Comparison of ENCODE assay signal across 1 cellular context in the genomic region with DNA sequence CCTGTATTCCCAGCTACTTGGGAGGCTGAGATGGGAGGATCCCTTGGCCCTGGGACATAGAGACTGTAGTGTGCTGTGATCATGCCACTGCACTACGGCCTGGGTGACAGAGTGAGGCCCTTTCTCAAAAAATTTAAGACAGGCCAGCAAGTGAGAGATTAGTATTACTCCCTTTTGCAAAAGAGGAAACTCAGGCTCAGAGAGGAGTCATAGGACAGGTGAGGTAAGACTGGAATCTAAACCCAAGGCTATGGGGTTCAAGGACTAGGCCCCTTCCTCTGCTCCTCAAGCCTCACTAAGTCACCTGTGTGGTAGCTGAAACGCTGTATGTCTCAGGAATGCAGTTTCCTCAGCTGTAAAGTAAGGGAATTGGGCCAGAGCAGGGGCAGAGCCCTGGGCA.
TF ChIP-seq lines count a peak whose summit lies in the region.

No MANE protein-coding gene starts in this region.

TF ChIP-seq in SK-N-SH, 30 proteins besides CTCF, POLR2A, EP300 and RAD21 (continued from another document):
- TF ChIP-seq, protein P1, sequence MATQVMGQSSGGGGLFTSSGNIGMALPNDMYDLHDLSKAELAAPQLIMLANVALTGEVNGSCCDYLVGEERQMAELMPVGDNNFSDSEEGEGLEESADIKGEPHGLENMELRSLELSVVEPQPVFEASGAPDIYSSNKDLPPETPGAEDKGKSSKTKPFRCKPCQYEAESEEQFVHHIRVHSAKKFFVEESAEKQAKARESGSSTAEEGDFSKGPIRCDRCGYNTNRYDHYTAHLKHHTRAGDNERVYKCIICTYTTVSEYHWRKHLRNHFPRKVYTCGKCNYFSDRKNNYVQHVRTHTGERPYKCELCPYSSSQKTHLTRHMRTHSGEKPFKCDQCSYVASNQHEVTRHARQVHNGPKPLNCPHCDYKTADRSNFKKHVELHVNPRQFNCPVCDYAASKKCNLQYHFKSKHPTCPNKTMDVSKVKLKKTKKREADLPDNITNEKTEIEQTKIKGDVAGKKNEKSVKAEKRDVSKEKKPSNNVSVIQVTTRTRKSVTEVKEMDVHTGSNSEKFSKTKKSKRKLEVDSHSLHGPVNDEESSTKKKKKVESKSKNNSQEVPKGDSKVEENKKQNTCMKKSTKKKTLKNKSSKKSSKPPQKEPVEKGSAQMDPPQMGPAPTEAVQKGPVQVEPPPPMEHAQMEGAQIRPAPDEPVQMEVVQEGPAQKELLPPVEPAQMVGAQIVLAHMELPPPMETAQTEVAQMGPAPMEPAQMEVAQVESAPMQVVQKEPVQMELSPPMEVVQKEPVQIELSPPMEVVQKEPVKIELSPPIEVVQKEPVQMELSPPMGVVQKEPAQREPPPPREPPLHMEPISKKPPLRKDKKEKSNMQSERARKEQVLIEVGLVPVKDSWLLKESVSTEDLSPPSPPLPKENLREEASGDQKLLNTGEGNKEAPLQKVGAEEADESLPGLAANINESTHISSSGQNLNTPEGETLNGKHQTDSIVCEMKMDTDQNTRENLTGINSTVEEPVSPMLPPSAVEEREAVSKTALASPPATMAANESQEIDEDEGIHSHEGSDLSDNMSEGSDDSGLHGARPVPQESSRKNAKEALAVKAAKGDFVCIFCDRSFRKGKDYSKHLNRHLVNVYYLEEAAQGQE (IDR thresholded peaks at IDR 0.05; ENCODE audit: low read depth, low read length), result no peak
- TF ChIP-seq, protein P2, sequence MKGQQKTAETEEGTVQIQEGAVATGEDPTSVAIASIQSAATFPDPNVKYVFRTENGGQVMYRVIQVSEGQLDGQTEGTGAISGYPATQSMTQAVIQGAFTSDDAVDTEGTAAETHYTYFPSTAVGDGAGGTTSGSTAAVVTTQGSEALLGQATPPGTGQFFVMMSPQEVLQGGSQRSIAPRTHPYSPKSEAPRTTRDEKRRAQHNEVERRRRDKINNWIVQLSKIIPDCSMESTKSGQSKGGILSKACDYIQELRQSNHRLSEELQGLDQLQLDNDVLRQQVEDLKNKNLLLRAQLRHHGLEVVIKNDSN (IDR thresholded peaks at IDR 0.05; ENCODE audit: borderline replicate concordance, low read depth), result no peak
- no peak for TF ChIP-seq RXRA (IDR thresholded peaks at IDR 0.05; ENCODE audit: borderline replicate concordance, low read depth)
- TF ChIP-seq GATA2 (CRISPR knock-in tag; IDR thresholded peaks at IDR 0.05), result no peak
- TF ChIP-seq TCF12 (IDR thresholded peaks at IDR 0.05), result no peak
- no peak for TF ChIP-seq TEAD4 (IDR thresholded peaks at IDR 0.05; ENCODE audit: borderline replicate concordance, insufficient read depth)
- TF ChIP-seq CHD2 (IDR thresholded peaks at IDR 0.05; ENCODE audit: low read length, partially characterized antibody), result no peak
- no peak for TF ChIP-seq GABPA (IDR thresholded peaks at IDR 0.05; ENCODE audit: low read depth)
- TF ChIP-seq POLR2AphosphoS5 (IDR thresholded peaks at IDR 0.05; ENCODE audit: low read depth, low read length), result no peak
- TF ChIP-seq SMC3 (IDR thresholded peaks at IDR 0.05; ENCODE audit: low read depth, low read length), result no peak
- TF ChIP-seq, protein P3, sequence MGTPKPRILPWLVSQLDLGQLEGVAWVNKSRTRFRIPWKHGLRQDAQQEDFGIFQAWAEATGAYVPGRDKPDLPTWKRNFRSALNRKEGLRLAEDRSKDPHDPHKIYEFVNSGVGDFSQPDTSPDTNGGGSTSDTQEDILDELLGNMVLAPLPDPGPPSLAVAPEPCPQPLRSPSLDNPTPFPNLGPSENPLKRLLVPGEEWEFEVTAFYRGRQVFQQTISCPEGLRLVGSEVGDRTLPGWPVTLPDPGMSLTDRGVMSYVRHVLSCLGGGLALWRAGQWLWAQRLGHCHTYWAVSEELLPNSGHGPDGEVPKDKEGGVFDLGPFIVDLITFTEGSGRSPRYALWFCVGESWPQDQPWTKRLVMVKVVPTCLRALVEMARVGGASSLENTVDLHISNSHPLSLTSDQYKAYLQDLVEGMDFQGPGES (IDR thresholded peaks at IDR 0.05; ENCODE audit: low read depth, low read length), result no peak
- TF ChIP-seq, protein P4, sequence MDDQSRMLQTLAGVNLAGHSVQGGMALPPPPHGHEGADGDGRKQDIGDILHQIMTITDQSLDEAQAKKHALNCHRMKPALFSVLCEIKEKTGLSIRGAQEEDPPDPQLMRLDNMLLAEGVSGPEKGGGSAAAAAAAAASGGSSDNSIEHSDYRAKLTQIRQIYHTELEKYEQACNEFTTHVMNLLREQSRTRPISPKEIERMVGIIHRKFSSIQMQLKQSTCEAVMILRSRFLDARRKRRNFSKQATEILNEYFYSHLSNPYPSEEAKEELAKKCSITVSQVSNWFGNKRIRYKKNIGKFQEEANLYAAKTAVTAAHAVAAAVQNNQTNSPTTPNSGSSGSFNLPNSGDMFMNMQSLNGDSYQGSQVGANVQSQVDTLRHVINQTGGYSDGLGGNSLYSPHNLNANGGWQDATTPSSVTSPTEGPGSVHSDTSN (IDR thresholded peaks at IDR 0.05), result no peak
